Comparison of ENCODE assay signal across 12 cellular contexts in the genomic region with DNA sequence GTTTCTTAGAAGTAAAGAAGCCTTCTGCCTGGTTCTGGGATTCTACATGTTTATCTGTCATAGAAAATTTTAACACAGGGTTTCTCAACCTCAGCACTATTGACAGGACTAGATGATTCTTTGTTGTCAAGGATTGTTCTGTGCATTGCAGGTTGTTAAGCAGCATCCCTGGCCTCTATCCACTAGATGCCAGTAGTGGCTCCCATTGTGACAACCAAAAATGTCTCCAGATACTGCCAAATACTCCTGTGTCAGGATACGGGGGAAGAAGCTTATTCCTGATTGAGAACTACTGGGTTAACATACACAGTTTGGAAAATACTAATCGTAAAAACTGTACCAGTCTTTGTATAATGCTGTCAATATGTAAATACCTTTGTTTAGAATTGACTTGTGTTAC.
DNase-seq lines count a peak whose midpoint lies in the region; TF ChIP-seq lines count a peak whose summit lies in the region.
"Had no signal": no experiment of that assay in that cellular context is flagged by ENCODE, and none has a peak within 500 bp of the region (broad histone marks: within the 10 kb centered on the region; RNA-seq: fewer than 3 reads in every experiment).

No MANE protein-coding gene starts in this region.

- H3K9me3 ChIP-seq in mammary epithelial cell (replicated peaks; ENCODE audit: insufficient read depth, low read length), result no peaks in the 10 kb centered on the region
- no peaks in the 10 kb centered on the region for H3K9me3 ChIP-seq in trophoblast cell (ENCODE audit: insufficient read depth, low read depth, low read length)
- no peaks in the 10 kb centered on the region for H3K9me3 ChIP-seq in CD8-positive, alpha-beta memory T cell (ENCODE audit: low read length)
- H3K9me3 ChIP-seq: suprapubic skin had no signal

- H3K4me1 Mint-ChIP-seq in MCF 10A (ENCODE audit: insufficient read depth, unreplicated experiment) (no peaks in the 10 kb centered on the region), type B pancreatic cell (ENCODE audit: unreplicated experiment) (no peaks in the 10 kb centered on the region)
- peaks cover 0 to 5% (median under 1%) of the 10 kb centered on the region in 3 donors for H3K4me1 Mint-ChIP-seq in CD8-positive, alpha-beta memory T cell
- H3K4me1 Mint-ChIP-seq: CD4-positive, alpha-beta memory T cell had no signal

- H2BK5ac ChIP-seq in trophoblast cell (ENCODE audit: low read depth, low read length, poor library complexity), result no peak overlapping the region

- no TSS peak for BruUV-seq in MCF 10A (replicated peaks; lab: Mats Ljungman, UMichigan)
- BruUV-seq in mammary epithelial cell (replicated peaks; lab: Mats Ljungman, UMichigan), result no TSS peak

- no peaks in the 10 kb centered on the region for H3K27me3 Mint-ChIP-seq in MCF 10A (ENCODE audit: insufficient read depth, unreplicated experiment)
- H3K27me3 Mint-ChIP-seq in type B pancreatic cell, result no peaks in the 10 kb centered on the region
- H3K27me3 Mint-ChIP-seq in CD8-positive, alpha-beta memory T cell, result no peaks in the 10 kb centered on the region
- H3K27me3 Mint-ChIP-seq: CD4-positive, alpha-beta memory T cell; dendritic cell treated with granulocyte-macrophage colony-stimulating factor and Interleukin-4, amounts not matched to agents 40 ng/mL and 50 ng/mL, for 4 days had no signal

- H2AFZ ChIP-seq in mammary epithelial cell (ENCODE audit: low read depth, low read length) (no peak overlapping the region), trophoblast cell (ENCODE audit: insufficient read depth, low read length, poor library complexity) (no peak overlapping the region)

- DNase-seq in MCF 10A (ENCODE audit: unreplicated experiment) (peak; percentile 2), mammary epithelial cell (no peak), NCI-H1694 (lab: John Stamatoyannopoulos, UW) (peak; percentile 29), fibroblast of pulmonary artery (ENCODE audit: low read depth) (peak; percentile 31), type B pancreatic cell (ENCODE audit: extremely low spot score, unreplicated experiment) (no peak), trophoblast cell (no peak)
- no peak for DNase-seq in activated CD8-positive, alpha-beta memory T cell treated with anti-CD3 and anti-CD28 coated beads for 24 hours
- no peak for DNase-seq in CD8-positive, alpha-beta memory T cell
- DNase-seq: CD4-positive, alpha-beta memory T cell; NCI-H345 had no signal

- H3K36me3 Mint-ChIP-seq in MCF 10A (ENCODE audit: insufficient read depth, unreplicated experiment) (peaks cover 44% of the 10 kb centered on the region), type B pancreatic cell (peaks cover 10% of the 10 kb centered on the region)
- peaks cover 0 to 65% (median 19%) of the 10 kb centered on the region in 3 donors for H3K36me3 Mint-ChIP-seq in CD8-positive, alpha-beta memory T cell

- no peak overlapping the region for H3K4ac ChIP-seq in trophoblast cell (ENCODE audit: low read depth, low read length)

- in situ Hi-C loops in mammary epithelial cell (cut with MboI; ENCODE audit: low sequenced_read_pairs in 2 of 2), result no loop called here

- POLR2A ChIA-PET in MCF 10A (lab: Yijun Ruan, JAX), result no interaction called here
- POLR2A ChIA-PET in CD8-positive, alpha-beta memory T cell (lab: Charles Lee), result no interaction called here

- no peak overlapping the region for H4K8ac ChIP-seq in trophoblast cell (ENCODE audit: low read depth, low read length)

- H3K79me2 ChIP-seq in mammary epithelial cell (ENCODE audit: insufficient read depth, low read length) (no peaks in the 10 kb centered on the region), trophoblast cell (ENCODE audit: control insufficient read depth, insufficient read depth, low read length, poor library complexity) (no peaks in the 10 kb centered on the region)

- no peaks in the 10 kb centered on the region for H4K20me1 ChIP-seq in mammary epithelial cell (ENCODE audit: insufficient read depth, low read length)

- H3K4me3 ChIP-seq in mammary epithelial cell (replicated peaks in 1 of 3; ENCODE audit: insufficient read depth in 1 of 3, low read depth in 2 of 3, low read length in 3 of 3), result no peak overlapping the region
- no peak overlapping the region for H3K4me3 ChIP-seq in fibroblast of pulmonary artery (replicated peaks; ENCODE audit: low read depth, low read length)
- no peak overlapping the region for H3K4me3 ChIP-seq in trophoblast cell (ENCODE audit: low read depth, low read length)
- H3K4me3 ChIP-seq in CD8-positive, alpha-beta memory T cell (ENCODE audit: low read length), result no peak overlapping the region
- H3K4me3 ChIP-seq: suprapubic skin had no signal

- H3K18ac ChIP-seq in trophoblast cell (ENCODE audit: low read length), result no peak overlapping the region

- dilution Hi-C loops in mammary epithelial cell (cut with HindIII; ENCODE audit: low sequenced_read_pairs), result no loop called here

- H2BK12ac ChIP-seq in trophoblast cell (ENCODE audit: low read length), result no peak overlapping the region

- CTCF ChIA-PET in MCF 10A (lab: Yijun Ruan, JAX), result interaction anchor here (0.7 to 1.1 kb wide), 2 partner anchors 283 to 316 kb away, joined by 3 to 4 read pairs; no protein-coding TSS in a partner anchor
- CTCF ChIA-PET in mammary epithelial cell (lab: Charles Lee; ENCODE audit: low non-redundant PET), result no interaction called here
- CTCF ChIA-PET in CD8-positive, alpha-beta memory T cell (lab: Charles Lee), result interaction anchor here (1.2 kb wide), 1 partner anchor 8 kb away, joined by 5 read pairs; no protein-coding TSS in a partner anchor

- H3K14ac ChIP-seq in trophoblast cell (ENCODE audit: low read length), result no peak overlapping the region

- H3K27me3 ChIP-seq in mammary epithelial cell (ENCODE audit: insufficient read depth, low read length) (no peaks in the 10 kb centered on the region), trophoblast cell (ENCODE audit: insufficient read depth, low read length) (no peaks in the 10 kb centered on the region)
- no peaks in the 10 kb centered on the region for H3K27me3 ChIP-seq in CD8-positive, alpha-beta memory T cell (ENCODE audit: insufficient read depth, low read length, poor library complexity, severe bottlenecking)
- H3K27me3 ChIP-seq: suprapubic skin had no signal

- no peaks in the 10 kb centered on the region for H3K4me1 ChIP-seq in mammary epithelial cell (ENCODE audit: insufficient read depth, low read length)
- H3K4me1 ChIP-seq in trophoblast cell (ENCODE audit: control insufficient read depth in 1 of 2, insufficient read depth in 2 of 2, low read length in 2 of 2), result no peaks in the 10 kb centered on the region
- H3K4me1 ChIP-seq in CD8-positive, alpha-beta memory T cell (ENCODE audit: insufficient read depth, low read length), result no peaks in the 10 kb centered on the region
- H3K4me1 ChIP-seq: suprapubic skin had no signal

- no peaks in the 10 kb centered on the region for H3K9me3 Mint-ChIP-seq in MCF 10A (ENCODE audit: unreplicated experiment)
- no peaks in the 10 kb centered on the region for H3K9me3 Mint-ChIP-seq in type B pancreatic cell
- H3K9me3 Mint-ChIP-seq in CD8-positive, alpha-beta memory T cell, result no peaks in the 10 kb centered on the region
- H3K9me3 Mint-ChIP-seq: dendritic cell treated with granulocyte-macrophage colony-stimulating factor and Interleukin-4, amounts not matched to agents 40 ng/mL and 50 ng/mL, for 4 days had no signal

- no peak overlapping the region for H2BK120ac ChIP-seq in trophoblast cell (ENCODE audit: insufficient read depth, low read length, poor library complexity)

- TF ChIP-seq CTCF in MCF 10A (IDR thresholded peaks at IDR 0.05; ENCODE audit: unreplicated experiment) (no peak), mammary epithelial cell (conservative IDR thresholded peaks at IDR 0.05 in 1 of 2, IDR thresholded peaks at IDR 0.05 in 1 of 2; ENCODE audit: extremely low read depth in 1 of 2, insufficient read depth in 1 of 2, low read depth in 1 of 2, low read length in 2 of 2) (peak in 1 of 2 donors; percentile 20), fibroblast of pulmonary artery (IDR thresholded peaks at IDR 0.05; ENCODE audit: low read length, missing control alignments) (peak; percentile 38), type B pancreatic cell (conservative IDR thresholded peaks at IDR 0.05) (peak; percentile 29)

- peaks cover 17% of the 10 kb centered on the region for H3K36me3 ChIP-seq in mammary epithelial cell (ENCODE audit: insufficient read depth, low read length)
- peaks cover 3 to 4% of the 10 kb centered on the region in 2 experiments for H3K36me3 ChIP-seq in trophoblast cell (ENCODE audit: control insufficient read depth in 1 of 2, insufficient read depth in 2 of 2, low read length in 2 of 2)
- H3K36me3 ChIP-seq in CD8-positive, alpha-beta memory T cell (ENCODE audit: insufficient read depth, low read length), result peaks cover 30% of the 10 kb centered on the region

- H3K9ac ChIP-seq in mammary epithelial cell (ENCODE audit: insufficient read depth, low read length) (no peak overlapping the region), trophoblast cell (ENCODE audit: low read length) (no peak overlapping the region)

- intact Hi-C loops in MCF 10A (cut with micrococcal nuclease) (no loop called here), mammary epithelial cell (cut with micrococcal nuclease) (no loop called here)

- no peak overlapping the region for H3K4me2 ChIP-seq in mammary epithelial cell (ENCODE audit: insufficient read depth, low read depth, low read length)
- no peak overlapping the region for H3K4me2 ChIP-seq in trophoblast cell (ENCODE audit: low read length)

- WGBS in mammary epithelial cell (ENCODE audit: low coverage, missing lambda C conversion rate), result 63% methylated on average over 2 of the region's 2 CpGs
- WGBS in trophoblast cell (ENCODE audit: extremely low coverage, insufficient coverage, insufficient read length), result no CpG with 5 or more reads among the region's 2 CpGs

- H3K27ac ChIP-seq in mammary epithelial cell (ENCODE audit: insufficient read depth, low read depth, low read length) (no peak overlapping the region), trophoblast cell (ENCODE audit: low read depth, low read length) (no peak overlapping the region)
- no peak overlapping the region for H3K27ac ChIP-seq in CD8-positive, alpha-beta memory T cell (ENCODE audit: low read depth, low read length)
- H3K27ac ChIP-seq: suprapubic skin had no signal

- H4K91ac ChIP-seq in trophoblast cell (ENCODE audit: low read depth, low read length), result no peak overlapping the region

- no peaks in the 10 kb centered on the region for H3K79me1 ChIP-seq in trophoblast cell (ENCODE audit: low read length)

- H3K27ac Mint-ChIP-seq in MCF 10A (ENCODE audit: low read depth, unreplicated experiment), result no peak overlapping the region
- no peak overlapping the region for H3K27ac Mint-ChIP-seq in type B pancreatic cell
- peak overlapping the region in 2 of 8 donors; percentile 13 to 35 for H3K27ac Mint-ChIP-seq in CD8-positive, alpha-beta memory T cell
- H3K27ac Mint-ChIP-seq: dendritic cell treated with granulocyte-macrophage colony-stimulating factor and Interleukin-4, amounts not matched to agents 40 ng/mL and 50 ng/mL, for 4 days had no signal

- no peak overlapping the region for H2AK5ac ChIP-seq in trophoblast cell (ENCODE audit: low read length)

- H3K4me3 Mint-ChIP-seq in MCF 10A (ENCODE audit: unreplicated experiment) (no peak overlapping the region), type B pancreatic cell (no peak overlapping the region)
- no peak overlapping the region for H3K4me3 Mint-ChIP-seq in CD8-positive, alpha-beta memory T cell
- H3K4me3 Mint-ChIP-seq: CD4-positive, alpha-beta memory T cell; dendritic cell treated with granulocyte-macrophage colony-stimulating factor and Interleukin-4, amounts not matched to agents 40 ng/mL and 50 ng/mL, for 4 days had no signal

- no peak overlapping the region for H4K12ac ChIP-seq in trophoblast cell (ENCODE audit: low read depth, low read length)

- H3K23ac ChIP-seq in trophoblast cell (ENCODE audit: low read length), result no peak overlapping the region

Comparison
In these comparisons a context has a peak if more than half of its experiments do, and no peak if none do; other contexts are left out.
1. DNase-seq: peak in MCF 10A (single experiment), NCI-H1694 (single experiment) and fibroblast of pulmonary artery (single experiment); none in mammary epithelial cell (single experiment), type B pancreatic cell (single experiment), trophoblast cell (0 of 2), activated CD8-positive, alpha-beta memory T cell treated with anti-CD3 and anti-CD28 coated beads for 24 hours (single experiment) and CD8-positive, alpha-beta memory T cell (0 of 5).